In genomic region chr9:71656496-71656895, GRCh38 we compare ENCODE assay signal across 35 cellular contexts.
"Had no signal": no experiment of that assay in that cellular context is flagged by ENCODE, and none has a peak within 500 bp of the region (broad histone marks: within the 10 kb centered on the region; RNA-seq: fewer than 3 reads in every experiment).

No MANE protein-coding gene starts in this region.

- H3K27me3 ChIP-seq: MG63 had no signal

- H3K27ac ChIP-seq: KMS-11 had no signal

- DNase-seq: Karpas-422, Kasumi-1, KG1, MG63, MM.1S, MV-4-11, NCI-H1048, NCI-H1092, NCI-H1092 treated with DMSO at 0.1 percent for 48 hours, NCI-H1105, NCI-H1105 treated with DMSO at 0.1 percent for 48 hours, NCI-H1417, NCI-H1417 treated with DMSO at 0.1 percent for 48 hours, NCI-H1436, NCI-H1436 treated with DMSO at 0.1 percent for 48 hours, NCI-H146, NCI-H1694, NCI-H187, NCI-H187 treated with DMSO at 0.1 percent for 48 hours, NCI-H1930, NCI-H2029, NCI-H2029 treated with DMSO at 0.1 percent for 48 hours, NCI-H2081, NCI-H2081 treated with DMSO at 0.1 percent for 48 hours, NCI-H2107, NCI-H2171, NCI-H2171 treated with DMSO at 0.1 percent for 48 hours, NCI-H2227 treated with DMSO at 0.1 percent for 48 hours, NCI-H226, NCI-H345, NCI-H446, NCI-H446 treated with DMSO at 0.1 percent for 48 hours, NCI-H510A, NCI-H510A treated with DMSO at 0.1 percent for 48 hours had no signal

- H3K9me3 ChIP-seq: MG63 had no signal

- H3K9ac ChIP-seq: KMS-11 had no signal

- H3K4me2 ChIP-seq: KMS-11 had no signal

- H3K36me3 ChIP-seq: MG63 had no signal

- H3K4me3 ChIP-seq: MG63 had no signal
